In genomic region chr21:22813201-22813600, GRCh38 we compare ENCODE assay signal across 29 cellular contexts.
"Had no signal": no experiment of that assay in that cellular context is flagged by ENCODE, and none has a peak within 500 bp of the region (broad histone marks: within the 10 kb centered on the region; RNA-seq: fewer than 3 reads in every experiment).

No MANE protein-coding gene starts in this region.

- ATAC-seq: activated CD8-positive, alpha-beta T cell treated with anti-CD3 and anti-CD28 coated beads for 36 hours; activated naive CD4-positive, alpha-beta T cell treated with anti-CD3 and anti-CD28 coated beads, Interleukin-2, amount 50 U/mL, for 72 hours; activated T-cell treated with anti-CD3 and anti-CD28 coated beads, Interleukin-2, amount 50 U/mL, for 4 hours; activated T-cell treated with anti-CD3 and anti-CD28 coated beads, Interleukin-2, amount 50 U/mL, for 72 hours; activated T-helper 17 cell treated with anti-CD3 and anti-CD28 coated beads, Interleukin-2, amount 50 U/mL, for 72 hours; body of pancreas had no signal

- DNase-seq: activated B cell treated with CpG ODN at 0.5 μM for 24 hours; activated CD4-positive, alpha-beta memory T cell treated with anti-CD3 and anti-CD28 coated beads for 36 hours; activated CD4-positive, alpha-beta T cell treated with anti-CD3 and anti-CD28 coated beads for 4 hours; activated CD4-positive, alpha-beta T cell treated with anti-CD3 and anti-CD28 coated beads, Interleukin-2, amount 10 ng/mL, durations not matched to agents 24 days and 14 days; activated CD4-positive, alpha-beta T cell treated with anti-CD3 and anti-CD28 coated beads, Interleukin-2, amount 50 U/mL, for 1 hour; activated CD4-positive, alpha-beta T cell treated with anti-CD3 and anti-CD28 coated beads, Interleukin-2, amount 50 U/mL, for 4 hours; activated CD4-positive, CD25-positive, alpha-beta regulatory T cell treated with anti-CD3 and anti-CD28 coated beads, Interleukin-2, amount 50 U/mL, for 72 hours; activated CD8-positive, alpha-beta memory T cell treated with anti-CD3 and anti-CD28 coated beads, Interleukin-2, amount 50 U/mL, for 4 hours; activated CD8-positive, alpha-beta T cell treated with anti-CD3 and anti-CD28 coated beads for 36 hours; activated effector memory CD4-positive, alpha-beta T cell treated with anti-CD3 and anti-CD28 coated beads, Interleukin-2, amount 50 U/mL, for 16 hours; activated gamma-delta T cell treated with Interleukin-2 at 50 U/mL for 16 hours; activated naive CD4-positive, alpha-beta T cell; activated naive CD4-positive, alpha-beta T cell treated with anti-CD3 and anti-CD28 coated beads for 36 hours; activated naive CD4-positive, alpha-beta T cell treated with anti-CD3 and anti-CD28 coated beads, Interleukin-2, amount 50 U/mL, for 16 hours; activated naive CD8-positive, alpha-beta T cell treated with anti-CD3 and anti-CD28 coated beads for 36 hours; activated T-cell treated with anti-CD3 and anti-CD28 coated beads for 4 hours; activated T-cell treated with anti-CD3 and anti-CD28 coated beads, Interleukin-2, amount 50 U/mL, for 1 hour; activated T-cell treated with anti-CD3 and anti-CD28 coated beads, Interleukin-2, amount 50 U/mL, for 4 hours; activated T-cell treated with anti-CD3 and anti-CD28 coated beads, Interleukin-2, amount 50 U/mL, for 72 hours; adrenal gland; amniotic stem cell; aorta; body of pancreas; brain microvascular endothelial cell; central memory CD4-positive, alpha-beta T cell; T-helper 2 cell; T-helper 9 cell had no signal
